20 cellular contexts compared by ENCODE assay signal in the genomic region with DNA sequence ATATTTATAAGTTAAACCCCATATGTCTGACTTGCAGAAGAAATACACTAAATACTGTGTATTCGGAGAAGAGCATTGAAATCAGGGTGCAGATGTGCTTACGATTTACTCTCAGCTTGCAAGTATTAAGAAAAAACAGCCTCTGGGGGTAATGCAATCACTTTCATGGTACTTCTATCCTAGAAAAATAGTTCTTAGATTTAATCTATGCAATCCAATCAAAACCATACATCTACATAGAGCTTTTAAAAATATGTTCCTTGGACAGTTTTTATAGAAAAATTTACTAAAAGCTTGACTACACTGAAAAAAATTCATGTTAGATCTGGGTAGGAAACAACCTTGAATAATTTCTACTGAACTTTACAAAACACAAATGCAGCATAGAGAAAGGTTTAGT.
DNase-seq lines count a peak whose midpoint lies in the region; ATAC-seq and TF ChIP-seq lines count a peak whose summit lies in the region.
"Had no signal": no experiment of that assay in that cellular context is flagged by ENCODE, and none has a peak within 500 bp of the region (broad histone marks: within the 10 kb centered on the region; RNA-seq: fewer than 3 reads in every experiment).

No MANE protein-coding gene starts in this region.

- no peaks in the 10 kb centered on the region for H4K20me1 ChIP-seq in SK-N-SH (ENCODE audit: insufficient read depth)
- H4K20me1 ChIP-seq in hepatocyte (ENCODE audit: insufficient read depth, poor library complexity, severe bottlenecking), result no peaks in the 10 kb centered on the region
- H4K20me1 ChIP-seq in neural progenitor cell (ENCODE audit: low read depth), result no peaks in the 10 kb centered on the region

- 0 out of 2 replicates have a peak overlapping the region, but pooled peaks have one; percentile 19 for H2AFZ ChIP-seq in SK-N-SH (ENCODE audit: low read depth)
- no peak overlapping the region for H2AFZ ChIP-seq in hepatocyte
- H2AFZ ChIP-seq in neural progenitor cell (replicated peaks), result no peak overlapping the region
- H2AFZ ChIP-seq: GM23248 had no signal

- TF ChIP-seq POLR2A in gastrocnemius medialis (IDR thresholded peaks at IDR 0.05), result no peak

- no peaks in the 10 kb centered on the region for H3K36me3 Mint-ChIP-seq in neural progenitor cell

- 86% methylated on average over 2 of the region's 2 CpGs for WGBS in SK-N-SH (ENCODE audit: low lambda C conversion rate)
- WGBS in hepatocyte (ENCODE audit: low lambda C conversion rate, missing lambda C conversion rate), result 74% methylated on average over 2 of the region's 2 CpGs
- 94 to 96% methylated on average over 2 of the region's 2 CpGs for WGBS in aorta, 2 donors

- peak overlapping the region; percentile 6 for H3K27ac Mint-ChIP-seq in neural progenitor cell
- H3K27ac Mint-ChIP-seq: CD4-positive, alpha-beta T cell had no signal

- no peaks in the 10 kb centered on the region for H3K79me2 ChIP-seq in SK-N-SH (ENCODE audit: insufficient read depth)
- H3K79me2 ChIP-seq in hepatocyte, result no peaks in the 10 kb centered on the region
- H3K79me2 ChIP-seq in neural progenitor cell (ENCODE audit: low read depth), result no peaks in the 10 kb centered on the region

- no peak for DNase-seq in SK-N-SH
- no peak for DNase-seq in hepatocyte (ENCODE audit: low spot score)
- DNase-seq in neural progenitor cell (ENCODE audit: low spot score), result no peak
- no peak for DNase-seq in activated CD4-positive, alpha-beta T cell treated with anti-CD3 and anti-CD28 coated beads for 4 hours
- DNase-seq in aorta, result no peak
- no peak for DNase-seq in NCI-H748 (lab: John Stamatoyannopoulos, UW; ENCODE audit: unreplicated experiment)
- no peak for DNase-seq in gastrocnemius medialis
- DNase-seq: AML-193; Caco-2; CD4-positive, alpha-beta T cell; DMS153; DMS79 treated with DMSO at 0.1 percent for 48 hours; GF-D8; GM23248; HCEC 1CT had no signal

- no peaks in the 10 kb centered on the region for H3K27me3 Mint-ChIP-seq in neural progenitor cell (ENCODE audit: insufficient read depth, low read depth)
- H3K27me3 Mint-ChIP-seq: CD4-positive, alpha-beta T cell had no signal

- no peaks in the 10 kb centered on the region for H3K9me2 ChIP-seq in SK-N-SH
- no peaks in the 10 kb centered on the region for H3K9me2 ChIP-seq in hepatocyte (replicated peaks; ENCODE audit: insufficient read depth)

- H3K27me3 ChIP-seq in SK-N-SH (ENCODE audit: insufficient read depth) (no peaks in the 10 kb centered on the region), hepatocyte (no peaks in the 10 kb centered on the region), neural progenitor cell (no peaks in the 10 kb centered on the region), aorta (ENCODE audit: control insufficient read depth in 1 of 2, insufficient read depth in 2 of 2, low read length in 1 of 2) (no peaks in the 10 kb centered on the region), gastrocnemius medialis (no peaks in the 10 kb centered on the region)

- no peak for ATAC-seq in SK-N-SH treated with all-trans-retinoic acid at 6 μM for 48 hours
- ATAC-seq in aorta (ENCODE audit: low FRiP score), result no peak
- ATAC-seq in gastrocnemius medialis, result no peak
- ATAC-seq: A549, GM12878 had no signal

- H3K4me1 ChIP-seq in SK-N-SH (ENCODE audit: control insufficient read depth in 1 of 2, insufficient read depth in 2 of 2, low read depth in 1 of 2, low read length in 1 of 2) (peaks cover 0 to 9% of the 10 kb centered on the region in 2 experiments; a peak in 2 of 4 replicates), hepatocyte (ENCODE audit: insufficient read depth) (peaks cover 4% of the 10 kb centered on the region), neural progenitor cell (peaks cover 8% of the 10 kb centered on the region), aorta (ENCODE audit: control insufficient read depth in 1 of 2, insufficient read depth in 2 of 2, low read length in 2 of 2) (no peaks in the 10 kb centered on the region), gastrocnemius medialis (no peaks in the 10 kb centered on the region)
- H3K4me1 ChIP-seq: A549, Caco-2 had no signal

- TF ChIP-seq RAD21 in SK-N-SH (IDR thresholded peaks at IDR 0.05; ENCODE audit: low read length), result no peak

- intact Hi-C loops in aorta (cut with DNase I) (no loop called here), gastrocnemius medialis (cut with DNase I; ENCODE audit: low total_unique reads) (no loop called here)

- TF ChIP-seq EP300 in SK-N-SH (IDR thresholded peaks at IDR 0.05; ENCODE audit: borderline replicate concordance in 1 of 2, low read depth in 1 of 2, low read length in 1 of 2), result peak in 1 of 2 experiments; percentile 35; a peak in 1 of 4 replicates

- peaks cover 28% of the 10 kb centered on the region for H3K4me1 Mint-ChIP-seq in neural progenitor cell

- H3K4me3 Mint-ChIP-seq in neural progenitor cell, result no peak overlapping the region
- H3K4me3 Mint-ChIP-seq: CD4-positive, alpha-beta T cell had no signal

- CTCF ChIA-PET in SK-N-SH (lab: Yijun Ruan, JAX), result interaction anchor here (1.3 kb wide), 1 partner anchor 1414 kb away, joined by 3 read pairs; no protein-coding TSS in a partner anchor

- no peaks in the 10 kb centered on the region for H3K36me3 ChIP-seq in SK-N-SH (replicated peaks in 1 of 2; ENCODE audit: control insufficient read depth in 1 of 2, insufficient read depth in 2 of 2, low read length in 1 of 2)
- no peaks in the 10 kb centered on the region for H3K36me3 ChIP-seq in hepatocyte (replicated peaks; ENCODE audit: insufficient read depth, low read depth)
- H3K36me3 ChIP-seq in neural progenitor cell, result no peaks in the 10 kb centered on the region
- H3K36me3 ChIP-seq in aorta (ENCODE audit: control insufficient read depth in 1 of 2, insufficient read depth in 2 of 2, low read length in 1 of 2), result no peaks in the 10 kb centered on the region
- H3K36me3 ChIP-seq in gastrocnemius medialis, result no peaks in the 10 kb centered on the region

- H3K9me3 Mint-ChIP-seq in neural progenitor cell, result no peaks in the 10 kb centered on the region

- H3K9ac ChIP-seq in SK-N-SH (no peak overlapping the region), neural progenitor cell (no peak overlapping the region)
- H3K9ac ChIP-seq: GM23248 had no signal

- H3K4me3 ChIP-seq in SK-N-SH (ENCODE audit: low read depth in 2 of 2, low read length in 1 of 2) (no peak overlapping the region), hepatocyte (no peak overlapping the region), neural progenitor cell (no peak overlapping the region), aorta (ENCODE audit: low read length in 2 of 2) (no peak overlapping the region), gastrocnemius medialis (no peak overlapping the region)
- H3K4me3 ChIP-seq: A549, GM12878, GM23248 had no signal

- H3K27ac ChIP-seq in SK-N-SH (ENCODE audit: low read depth in 2 of 2, low read length in 1 of 2) (peak overlapping the region in 1 of 2 experiments; percentile 68; a peak in 1 of 4 replicates), hepatocyte (no peak overlapping the region), neural progenitor cell (no peak overlapping the region), aorta (ENCODE audit: low read depth in 1 of 2, low read length in 2 of 2) (no peak overlapping the region), gastrocnemius medialis (no peak overlapping the region)
- H3K27ac ChIP-seq: 22Rv1, A549, C4-2B, GM23248 had no signal

- in situ Hi-C loops in gastrocnemius medialis (cut with MboI; ENCODE audit: low sequenced_read_pairs in 4 of 4), result no loop called here

- no peak overlapping the region for H3K4me2 ChIP-seq in SK-N-SH
- peak overlapping the region; percentile 33 for H3K4me2 ChIP-seq in hepatocyte
- H3K4me2 ChIP-seq in neural progenitor cell, result no peak overlapping the region
- H3K4me2 ChIP-seq: A549 had no signal

- H3K9me3 ChIP-seq in SK-N-SH (no peaks in the 10 kb centered on the region), hepatocyte (ENCODE audit: low read depth) (no peaks in the 10 kb centered on the region), neural progenitor cell (ENCODE audit: low read depth) (no peaks in the 10 kb centered on the region), aorta (ENCODE audit: control insufficient read depth, low read length) (no peaks in the 10 kb centered on the region), gastrocnemius medialis (no peaks in the 10 kb centered on the region)
- H3K9me3 ChIP-seq: A549, Caco-2 had no signal

- POLR2A ChIA-PET in SK-N-SH (lab: Yijun Ruan, JAX), result interaction anchor here (1.3 kb wide), 1 partner anchor 396 kb away, joined by 6 read pairs; no protein-coding TSS in a partner anchor

- TF ChIP-seq CTCF in SK-N-SH (IDR thresholded peaks at IDR 0.05) (no peak), hepatocyte (IDR thresholded peaks at IDR 0.05; ENCODE audit: poor library complexity) (no peak), neural progenitor cell (IDR thresholded peaks at IDR 0.05) (no peak), gastrocnemius medialis (IDR thresholded peaks at IDR 0.05 in 4 of 5, conservative IDR thresholded peaks at IDR 0.05 in 1 of 5) (no peak)

- H3F3A ChIP-seq in SK-N-SH (replicated peaks; ENCODE audit: insufficient read depth) (no peaks in the 10 kb centered on the region), neural progenitor cell (ENCODE audit: low read depth) (no peaks in the 10 kb centered on the region)

TF ChIP-seq in SK-N-SH, 30 proteins besides CTCF, POLR2A, EP300 and RAD21 (continues in another document):
- TF ChIP-seq TCF12 (IDR thresholded peaks at IDR 0.05), result no peak
- no peak for TF ChIP-seq RXRA (IDR thresholded peaks at IDR 0.05; ENCODE audit: borderline replicate concordance, low read depth)
- TF ChIP-seq GABPA (IDR thresholded peaks at IDR 0.05; ENCODE audit: low read depth), result no peak
- TF ChIP-seq FOXJ3 (CRISPR knock-in tag; IDR thresholded peaks at IDR 0.05), result no peak
- TF ChIP-seq SMC3 (IDR thresholded peaks at IDR 0.05; ENCODE audit: low read depth, low read length), result no peak
- TF ChIP-seq MXI1 (IDR thresholded peaks at IDR 0.05; ENCODE audit: low read depth, low read length), result no peak
- TF ChIP-seq POLR2AphosphoS5 (IDR thresholded peaks at IDR 0.05; ENCODE audit: low read depth, low read length), result no peak
- TF ChIP-seq MEF2A (IDR thresholded peaks at IDR 0.05; ENCODE audit: borderline replicate concordance, low read depth), result no peak
- TF ChIP-seq YY1 (IDR thresholded peaks at IDR 0.05; ENCODE audit: low read depth), result no peak

TF ChIP-seq in SK-N-SH treated with all-trans-retinoic acid at 6 μM for 48 hours, 23 proteins besides CTCF, POLR2A, EP300 and RAD21:
- no peak for TF ChIP-seq ZNF70 (CRISPR knock-in tag; IDR thresholded peaks at IDR 0.05)
- TF ChIP-seq ARNTL (CRISPR knock-in tag; IDR thresholded peaks at IDR 0.05; ENCODE audit: borderline replicate concordance, low read depth), result no peak
- TF ChIP-seq BACH2 (CRISPR knock-in tag; IDR thresholded peaks at IDR 0.05; ENCODE audit: borderline replicate concordance), result no peak
